Comparison of ENCODE assay signal across 8 cellular contexts in genomic region chr7:87474533-87475358, GRCh38. TPM values are rescaled to one million over a fixed set of nuclear protein-coding genes. Genes with fewer than 3 reads are reported as not detected.
A peak's percentile ranks its signal among the peaks of the same experiment; 100 is the strongest.
DNase-seq lines count a peak whose midpoint lies in the region; ATAC-seq and TF ChIP-seq lines count a peak whose summit lies in the region.

No MANE protein-coding gene starts in this region.

- no peaks in the 10 kb centered on the region for H3K27me3 ChIP-seq in endocrine pancreas (ENCODE audit: control insufficient read depth, insufficient read depth, low read length)
- H3K27me3 ChIP-seq in mucosa of rectum (ENCODE audit: control insufficient read depth in 2 of 2, insufficient read depth in 2 of 2, low read length in 2 of 2), result peaks cover 0 to 3% of the 10 kb centered on the region in 2 donors

- H3K27ac ChIP-seq in mucosa of rectum (ENCODE audit: low read depth in 2 of 2, low read length in 2 of 2), result peak overlapping the region; percentile 2 to 48

- H3K36me3 Mint-ChIP-seq in activated T-cell treated with anti-CD3 and anti-CD28 coated beads, Interleukin-2, amount 50 U/mL, for 4 hours (ENCODE audit: insufficient read depth), result no peaks in the 10 kb centered on the region

- peaks cover 44% of the 10 kb centered on the region for H3K27me3 Mint-ChIP-seq in activated T-cell treated with anti-CD3 and anti-CD28 coated beads, Interleukin-2, amount 50 U/mL, for 4 hours (ENCODE audit: low read depth)

- H3K9me3 ChIP-seq in endocrine pancreas (ENCODE audit: control insufficient read depth, low read length) (no peaks in the 10 kb centered on the region), mucosa of rectum (ENCODE audit: control insufficient read depth in 2 of 2, low read length in 2 of 2) (no peaks in the 10 kb centered on the region)

- H3K4me3 ChIP-seq in NB4 (ENCODE audit: low read depth, low read length) (no peak overlapping the region), endocrine pancreas (ENCODE audit: control insufficient read depth, insufficient read depth, low read length) (peak overlapping the region; percentile 62), mucosa of rectum (ENCODE audit: low read length in 2 of 2) (peak overlapping the region; percentile 62 to 72)

- ATAC-seq in activated T-cell treated with anti-CD3 and anti-CD28 coated beads, Interleukin-2, amount 50 U/mL, for 4 hours, result peak; percentile 49 to 63
- ATAC-seq in HG02610 (IDR thresholded peaks at IDR 0.05; ENCODE audit: unreplicated experiment), result peak; percentile 82

- no peak for TF ChIP-seq CTCF in NB4 (IDR thresholded peaks at IDR 0.05; ENCODE audit: low read depth, low read length)

- TF ChIP-seq POLR2A in NB4 (IDR thresholded peaks at IDR 0.05; ENCODE audit: extremely low read depth, insufficient read length), result no peak

- H3K9ac ChIP-seq in endocrine pancreas (ENCODE audit: control insufficient read depth, insufficient read depth, low read length) (peak overlapping the region; percentile 55), mucosa of rectum (ENCODE audit: low read depth in 1 of 2, low read length in 2 of 2) (peak overlapping the region; percentile 29 to 55)

- H3K9me3 Mint-ChIP-seq in activated T-cell treated with anti-CD3 and anti-CD28 coated beads, Interleukin-2, amount 50 U/mL, for 4 hours, result no peaks in the 10 kb centered on the region

- no peak for DNase-seq in activated T-cell treated with anti-CD3 and anti-CD28 coated beads, Interleukin-2, amount 50 U/mL, for 4 hours
- DNase-seq in activated T-cell treated with anti-CD3 and anti-CD28 coated beads for 4 hours (no peak), NB4 (ENCODE audit: low read depth) (peak; percentile 81), NCI-H345 (lab: John Stamatoyannopoulos, UW) (no peak)
- no peak for DNase-seq in stimulated activated CD4-positive, alpha-beta T cell treated with anti-CD3 and anti-CD28 coated beads, Interleukin-2, amount 100 ng/mL, for 48 hours

- H3K36me3 ChIP-seq in endocrine pancreas (ENCODE audit: control insufficient read depth, insufficient read depth, low read length) (no peaks in the 10 kb centered on the region), mucosa of rectum (ENCODE audit: control insufficient read depth in 2 of 2, insufficient read depth in 2 of 2, low read length in 2 of 2) (no peaks in the 10 kb centered on the region)

- peak overlapping the region; percentile 51 for H3K4me3 Mint-ChIP-seq in activated T-cell treated with anti-CD3 and anti-CD28 coated beads, Interleukin-2, amount 50 U/mL, for 4 hours

- H3K4me1 ChIP-seq in endocrine pancreas (ENCODE audit: control insufficient read depth, insufficient read depth, low read length) (no peaks in the 10 kb centered on the region), mucosa of rectum (ENCODE audit: control insufficient read depth in 2 of 2, insufficient read depth in 2 of 2, low read length in 2 of 2) (peaks cover 7 to 9% of the 10 kb centered on the region in 2 donors)

- peaks cover 11% of the 10 kb centered on the region for H3K4me1 Mint-ChIP-seq in activated T-cell treated with anti-CD3 and anti-CD28 coated beads, Interleukin-2, amount 50 U/mL, for 4 hours (ENCODE audit: low read depth)

RNA-seq across cellular contexts. Expression of gene ABCB4, which starts 0.7 kb away (rescaled TPM):
- total RNA-seq in activated T-cell treated with anti-CD3 and anti-CD28 coated beads, Interleukin-2, amount 50 U/mL, for 4 hours, result under 1 TPM in 2 of 3 donors, not detected in 1; 0.18 to 0.27 TPM
